34 cellular contexts compared by ENCODE assay signal in the genomic region with DNA sequence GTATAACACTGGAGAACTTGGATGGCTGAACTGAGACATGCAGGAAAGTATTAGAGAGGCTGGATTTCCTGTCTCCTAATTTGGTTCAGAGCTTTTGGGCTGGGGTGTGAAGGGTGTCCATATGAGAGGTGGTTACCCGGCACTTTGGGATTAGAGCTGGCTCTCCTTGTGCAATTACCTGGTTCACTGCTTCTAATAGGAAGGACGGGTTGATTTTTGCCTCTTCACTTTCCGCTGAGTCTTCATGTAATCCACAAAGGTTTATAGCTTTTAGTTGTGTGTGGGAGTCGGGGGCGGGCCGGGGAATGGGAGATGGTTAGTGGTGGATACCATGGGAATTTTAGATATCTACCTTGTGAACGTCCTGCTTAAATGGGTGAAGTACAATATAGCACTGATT.
"Had no signal": no experiment of that assay in that cellular context is flagged by ENCODE, and none has a peak within 500 bp of the region (broad histone marks: within the 10 kb centered on the region; RNA-seq: fewer than 3 reads in every experiment).

No MANE protein-coding gene starts in this region.

- DNase-seq: activated effector memory CD4-positive, alpha-beta T cell treated with anti-CD3 and anti-CD28 coated beads, Interleukin-2, amount 50 U/mL, for 16 hours; activated effector memory CD4-positive, alpha-beta T cell treated with Interleukin-2 at 50 U/mL for 16 hours; activated gamma-delta T cell; activated gamma-delta T cell treated with Interleukin-2 at 50 U/mL for 16 hours; activated naive CD4-positive, alpha-beta T cell; activated naive CD4-positive, alpha-beta T cell treated with anti-CD3 and anti-CD28 coated beads for 36 hours; activated naive CD4-positive, alpha-beta T cell treated with anti-CD3 and anti-CD28 coated beads, Interleukin-2, amount 10 ng/mL, durations not matched to agents 7 days and 5 days; activated naive CD4-positive, alpha-beta T cell treated with anti-CD3 and anti-CD28 coated beads, Interleukin-2, amount 50 U/mL, for 16 hours; activated naive CD4-positive, alpha-beta T cell treated with Interleukin-2 at 50 U/mL for 16 hours; activated naive CD8-positive, alpha-beta T cell treated with anti-CD3 and anti-CD28 coated beads for 36 hours; activated naive CD8-positive, alpha-beta T cell treated with anti-CD3 and anti-CD28 coated beads, Interleukin-2, amount 10 ng/mL, durations not matched to agents 7 days and 5 days; activated naive CD8-positive, alpha-beta T cell treated with anti-CD3 and anti-CD28 coated beads, Interleukin-2, amount 50 U/mL, for 24 hours; activated T-cell treated with anti-CD3 and anti-CD28 coated beads for 4 hours; activated T-cell treated with anti-CD3 and anti-CD28 coated beads, Interleukin-2, amount 50 U/mL, for 1 hour; activated T-cell treated with anti-CD3 and anti-CD28 coated beads, Interleukin-2, amount 50 U/mL, for 24 hours; activated T-cell treated with anti-CD3 and anti-CD28 coated beads, Interleukin-2, amount 50 U/mL, for 4 hours; activated T-cell treated with anti-CD3 and anti-CD28 coated beads, Interleukin-2, amount 50 U/mL, for 48 hours; activated T-cell treated with anti-CD3 and anti-CD28 coated beads, Interleukin-2, amount 50 U/mL, for 72 hours; adrenal gland; amniotic stem cell; amygdala; anterior cingulate cortex; aorta; brain microvascular endothelial cell; caudate nucleus; central memory CD4-positive, alpha-beta T cell; cerebellar nuclear complex had no signal

- H3K27me3 ChIP-seq: adrenal gland, ascending aorta, brain microvascular endothelial cell, breast epithelium, cardiac muscle cell had no signal

- H3K27ac ChIP-seq: adrenal gland, ascending aorta, brain microvascular endothelial cell, breast epithelium had no signal

- H3K36me3 ChIP-seq: adrenal gland, ascending aorta, brain microvascular endothelial cell, breast epithelium, cardiac muscle cell had no signal

- FAIRE-seq: astrocyte, bronchial epithelial cell had no signal

- H3K4me1 ChIP-seq: adrenal gland, ascending aorta, breast epithelium had no signal

- H3K4me3 ChIP-seq: adrenal gland, ascending aorta, breast epithelium, cardiac muscle cell had no signal

- H3K9me3 ChIP-seq: adrenal gland, ascending aorta had no signal

- ATAC-seq: activated naive CD4-positive, alpha-beta T cell treated with anti-CD3 and anti-CD28 coated beads, Interleukin-2, amount 50 U/mL, for 72 hours; activated naive CD8-positive, alpha-beta T cell treated with anti-CD3 and anti-CD28 coated beads, Interleukin-2, amount 50 U/mL, for 24 hours; activated T-cell treated with anti-CD3 and anti-CD28 coated beads, Interleukin-2, amount 50 U/mL, for 4 hours; activated T-cell treated with anti-CD3 and anti-CD28 coated beads, Interleukin-2, amount 50 U/mL, for 72 hours; activated T-helper 17 cell treated with anti-CD3 and anti-CD28 coated beads, Interleukin-2, amount 50 U/mL, for 72 hours had no signal
